8 cellular contexts compared by ENCODE assay signal in genomic region chr11:130145975-130146776, GRCh38. TPM values are rescaled to one million over a fixed set of nuclear protein-coding genes. Genes with fewer than 3 reads are reported as not detected.
A peak's percentile ranks its signal among the peaks of the same experiment; 100 is the strongest.
DNase-seq lines count a peak whose midpoint lies in the region; ATAC-seq, FAIRE-seq and TF ChIP-seq lines count a peak whose summit lies in the region.

No MANE protein-coding gene starts in this region.

- H3K4me3 ChIP-seq in HL-60 (replicated peaks; ENCODE audit: insufficient read depth, low read length) (no peak overlapping the region), brain microvascular endothelial cell (ENCODE audit: low read depth, low read length) (no peak overlapping the region), left lung (no peak overlapping the region), BE2C (ENCODE audit: low read depth, low read length) (no peak overlapping the region)

- peaks cover 14 to 63% of the 10 kb centered on the region in 2 donors for H3K4me1 ChIP-seq in left lung
- no peaks in the 10 kb centered on the region; the same call in 1 of the 2 replicates for H3K4me1 ChIP-seq in BE2C

- TF ChIP-seq CTCF in AG09319 (IDR thresholded peaks at IDR 0.05; ENCODE audit: low read depth, low read length) (peak; percentile 12), HL-60 (IDR thresholded peaks at IDR 0.05; ENCODE audit: insufficient read depth, low read length) (no peak), brain microvascular endothelial cell (IDR thresholded peaks at IDR 0.05; ENCODE audit: low read depth, low read length, missing control alignments) (peak; percentile 55), left lung (IDR thresholded peaks at IDR 0.05) (no peak), BE2C (IDR thresholded peaks at IDR 0.05; ENCODE audit: low read depth, low read length) (no peak; the same call in 1 of the 2 replicates)

- H3K27ac ChIP-seq in HL-60 (replicated peaks) (peak overlapping the region; percentile 29), brain microvascular endothelial cell (no peak overlapping the region), left lung (peak overlapping the region; percentile 62 to 88)

- peak; percentile 94 for ATAC-seq in left lung

- no peak for DNase-seq in AG09319 (ENCODE audit: extremely low read depth, low read depth)
- no peak for DNase-seq in HL-60 (ENCODE audit: low read depth in 1 of 2, low spot score in 1 of 2)
- DNase-seq in brain microvascular endothelial cell, result no peak
- DNase-seq in left lung, result peak; percentile 86 to 91
- DNase-seq in GM12892 (ENCODE audit: insufficient read length), result no peak
- no peak for DNase-seq in BE2C
- DNase-seq in AML-193 (lab: John Stamatoyannopoulos, UW), result no peak
- DNase-seq in NCI-H2081 treated with DMSO at 0.1 percent for 48 hours (lab: John Stamatoyannopoulos, UW), result no peak

- H3K27me3 ChIP-seq in HL-60 (ENCODE audit: insufficient read depth, poor library complexity, severe bottlenecking) (no peaks in the 10 kb centered on the region), brain microvascular endothelial cell (replicated peaks) (no peaks in the 10 kb centered on the region), left lung (no peaks in the 10 kb centered on the region), BE2C (no peaks in the 10 kb centered on the region)

- intact Hi-C loops in left lung (cut with DNase I), result no loop called here

- TF ChIP-seq POLR2A in GM12892 (IDR thresholded peaks at IDR 0.05; ENCODE audit: low read depth, low read length), result no peak

- H3K36me3 ChIP-seq in brain microvascular endothelial cell (replicated peaks) (peaks cover 26% of the 10 kb centered on the region), left lung (peaks cover 0 to 43% of the 10 kb centered on the region in 2 donors), BE2C (peaks cover 2% of the 10 kb centered on the region)

- FAIRE-seq in GM12892 (lab: Jason Lieb, UNC), result no peak

- in situ Hi-C loops in brain microvascular endothelial cell (cut with HindIII; ENCODE audit: low pct_ligation_motif_present, low sequenced_read_pairs), result loop anchor here (25.0 kb wide), 1 partner anchor 209 kb away; no protein-coding TSS in a partner anchor

- H3K9me3 ChIP-seq in left lung (no peaks in the 10 kb centered on the region), BE2C (no peaks in the 10 kb centered on the region)

RNA-seq across cellular contexts. Expression of gene ST14, which starts 13.4 kb away (rescaled TPM):
- 100 to 1,000 TPM in 1 of 2 donors, 10 to 100 TPM in 1; 80.6 to 107 TPM for total RNA-seq in left lung
- 0.34 TPM for polyA plus RNA-seq in GM12892 (2012; ENCODE audit: missing spikeins)
- 0.28 TPM for polyA plus RNA-seq in BE2C (2012; ENCODE audit: insufficient read depth, insufficient read length, low read depth)

Comparison
In these comparisons a context has a peak if more than half of its experiments do, and no peak if none do; other contexts are left out.
1. DNase-seq: peak in left lung (2 of 2); none in AG09319 (single experiment), HL-60 (0 of 2), brain microvascular endothelial cell (single experiment), GM12892 (single experiment), BE2C (single experiment), AML-193 (0 of 2) and NCI-H2081 treated with DMSO at 0.1 percent for 48 hours (single experiment).
2. CTCF ChIP-seq: peak in AG09319 (single experiment) and brain microvascular endothelial cell (single experiment); none in HL-60 (single experiment), left lung (0 of 2) and BE2C (single experiment).